ENCODE assay signal across 11 cellular contexts in the genomic region with DNA sequence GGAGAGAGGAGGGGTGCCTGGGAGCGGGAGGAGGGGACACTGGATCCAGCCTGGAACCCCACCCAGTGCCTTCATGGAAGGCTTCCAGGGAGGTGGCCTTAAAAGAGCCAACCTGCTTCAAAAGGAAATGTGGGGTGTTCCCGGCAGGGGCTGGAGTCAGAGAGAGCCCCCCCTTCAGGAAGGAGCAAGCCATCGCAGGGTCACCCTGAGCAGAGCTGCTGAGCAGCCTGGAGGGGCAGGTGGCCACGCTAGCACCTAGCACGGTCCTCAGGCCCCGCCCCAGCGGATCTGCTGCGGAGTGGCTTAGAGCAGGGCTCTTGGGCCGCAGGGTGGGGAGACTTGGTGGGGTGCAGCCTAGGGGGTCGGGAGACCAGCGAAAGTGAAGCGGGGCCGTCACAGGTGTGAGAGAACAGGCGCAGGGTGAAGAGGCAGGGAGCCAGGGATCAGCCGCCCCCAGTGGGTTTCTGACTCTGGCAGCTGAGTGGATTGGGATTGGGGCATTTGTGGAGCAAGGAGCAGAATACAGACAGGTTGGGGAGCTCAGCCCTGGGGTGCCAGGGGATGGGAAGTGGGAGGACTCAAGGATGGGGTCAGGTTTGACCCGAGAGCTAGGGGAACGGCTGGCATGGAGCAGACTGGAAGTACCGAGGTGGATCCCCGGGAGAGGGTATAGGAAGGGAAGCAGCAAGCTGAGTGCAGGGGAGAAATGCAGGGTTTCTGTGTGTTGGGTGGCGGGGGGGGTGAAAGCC. TPM values are rescaled to one million over a fixed set of nuclear protein-coding genes. Genes with fewer than 3 reads are reported as not detected.
DNase-seq lines count a peak whose midpoint lies in the region; ATAC-seq and TF ChIP-seq lines count a peak whose summit lies in the region.
"Had no signal": no experiment of that assay in that cellular context is flagged by ENCODE, and none has a peak within 500 bp of the region (broad histone marks: within the 10 kb centered on the region; RNA-seq: fewer than 3 reads in every experiment).

No MANE protein-coding gene starts in this region.

- no peaks in the 10 kb centered on the region for H3K4me1 Mint-ChIP-seq in activated naive CD8-positive, alpha-beta T cell treated with anti-CD3 and anti-CD28 coated beads for 36 hours

- H3K4me1 ChIP-seq in BE2C = no peaks in the 10 kb centered on the region

- no peaks in the 10 kb centered on the region for H3K9me3 Mint-ChIP-seq in activated naive CD8-positive, alpha-beta T cell treated with anti-CD3 and anti-CD28 coated beads for 36 hours

- DNase-seq in BE2C (no peak), H7 (peak; percentile 96), left colon (peak; percentile 49 to 75), COLO829 (ENCODE audit: low spot score) (no peak)
- peak; percentile 21 for DNase-seq in activated naive CD8-positive, alpha-beta T cell treated with anti-CD3 and anti-CD28 coated beads for 36 hours
- DNase-seq: body of pancreas had no signal

- H3K27me3 Mint-ChIP-seq in activated naive CD8-positive, alpha-beta T cell treated with anti-CD3 and anti-CD28 coated beads for 36 hours = no peaks in the 10 kb centered on the region

- H3K4me3 Mint-ChIP-seq in activated naive CD8-positive, alpha-beta T cell treated with anti-CD3 and anti-CD28 coated beads for 36 hours = no peak overlapping the region

- peak; percentile 35 for TF ChIP-seq CTCF in BE2C (IDR thresholded peaks at IDR 0.05; ENCODE audit: low read depth, low read length)

- no peak overlapping the region for H3K27ac Mint-ChIP-seq in activated naive CD8-positive, alpha-beta T cell treated with anti-CD3 and anti-CD28 coated beads for 36 hours

- H3K36me3 ChIP-seq in BE2C = no peaks in the 10 kb centered on the region
- no peaks in the 10 kb centered on the region for H3K36me3 ChIP-seq in H7 (replicated peaks; ENCODE audit: control insufficient read depth, insufficient read depth, low read length)

- H3K27me3 ChIP-seq in BE2C = no peaks in the 10 kb centered on the region
- H3K27me3 ChIP-seq in H7 (ENCODE audit: control insufficient read depth, insufficient read depth, low read length) = no peaks in the 10 kb centered on the region; the same call in 1 of the 2 replicates
- H3K27me3 ChIP-seq: body of pancreas had no signal

- no peaks in the 10 kb centered on the region for H3K9me3 ChIP-seq in BE2C
- H3K9me3 ChIP-seq: body of pancreas had no signal

- intact Hi-C loops in left colon (cut with DNase I, micrococcal nuclease) = no loop called here

- no peak overlapping the region for H3K4me3 ChIP-seq in BE2C (ENCODE audit: low read depth, low read length)
- H3K4me3 ChIP-seq in H7 (ENCODE audit: insufficient read depth, low read depth, low read length) = no peak overlapping the region
- H3K4me3 ChIP-seq: body of pancreas, SK-N-MC had no signal

- no peaks in the 10 kb centered on the region for H3K36me3 Mint-ChIP-seq in activated naive CD8-positive, alpha-beta T cell treated with anti-CD3 and anti-CD28 coated beads for 36 hours

- ATAC-seq in left colon = peak; percentile 24
- ATAC-seq in activated CD4-positive, CD25-positive, alpha-beta regulatory T cell treated with anti-CD3 and anti-CD28 coated beads, Interleukin-2, amount 50 U/mL, for 24 hours = no peak
- ATAC-seq in HG03139 (IDR thresholded peaks at IDR 0.05; ENCODE audit: unreplicated experiment) = no peak
- no peak for ATAC-seq in HG02763 (IDR thresholded peaks at IDR 0.05; ENCODE audit: unreplicated experiment)
- ATAC-seq: body of pancreas had no signal

RNA-seq across cellular contexts. Expression of a gene that starts 1.5 kb away (rescaled TPM):
- polyA plus RNA-seq in BE2C (2012; ENCODE audit: insufficient read depth, insufficient read length, low read depth) = not detected
- total RNA-seq in H7 (2014; rRNA removed; shearing (Covaris generic)) = 1.4 TPM in 1 of 2 replicates, not detected in the other
- total RNA-seq in activated naive CD8-positive, alpha-beta T cell treated with anti-CD3 and anti-CD28 coated beads for 36 hours = not detected
- total RNA-seq in left colon = 100 to 1,000 TPM in 1 of 2 donors, 10 to 100 TPM in 1; 12.3 to 358 TPM
- total RNA-seq: myocyte had no signal

RNA-seq across cellular contexts. Expression of a gene that starts 9.3 kb away (rescaled TPM):
- polyA plus RNA-seq in BE2C (2012; ENCODE audit: insufficient read depth, insufficient read length, low read depth) = 221 TPM
- 121 and 130 TPM in 2 replicates for total RNA-seq in H7 (2014; rRNA removed; shearing (Covaris generic))
- total RNA-seq in activated naive CD8-positive, alpha-beta T cell treated with anti-CD3 and anti-CD28 coated beads for 36 hours = 10 to 100 TPM; 74.1 to 77.3 TPM
- 10 to 100 TPM; 35.6 to 50.5 TPM for total RNA-seq in left colon

RNA-seq across cellular contexts. Expression of a gene that starts 23.2 kb away (rescaled TPM):
- 511 TPM for polyA plus RNA-seq in BE2C (2012; ENCODE audit: insufficient read depth, insufficient read length, low read depth)
- 143 and 197 TPM in 2 replicates for total RNA-seq in H7 (2014; rRNA removed; shearing (Covaris generic))
- 10 to 100 TPM; 63.3 to 66.1 TPM for total RNA-seq in activated naive CD8-positive, alpha-beta T cell treated with anti-CD3 and anti-CD28 coated beads for 36 hours
- 100 to 1,000 TPM in 1 of 2 donors, 10 to 100 TPM in 1; 84.2 to 113 TPM for total RNA-seq in left colon

RNA-seq across cellular contexts. Expression of a gene that starts 40.6 kb away (rescaled TPM):
- 260 TPM for polyA plus RNA-seq in BE2C (2012; ENCODE audit: insufficient read depth, insufficient read length, low read depth)
- 36.8 and 41.0 TPM in 2 replicates for total RNA-seq in H7 (2014; rRNA removed; shearing (Covaris generic))
- total RNA-seq in activated naive CD8-positive, alpha-beta T cell treated with anti-CD3 and anti-CD28 coated beads for 36 hours = 10 to 100 TPM; 86.8 to 91.3 TPM
- 100 to 1,000 TPM in 1 of 2 donors, 10 to 100 TPM in 1; 88.9 to 103 TPM for total RNA-seq in left colon

RNA-seq across cellular contexts. Expression of a gene that starts 52.4 kb away (rescaled TPM):
- polyA plus RNA-seq in BE2C (2012; ENCODE audit: insufficient read depth, insufficient read length, low read depth) = 83.3 TPM
- total RNA-seq in H7 (2014; rRNA removed; shearing (Covaris generic)) = 16.9 and 35.0 TPM in 2 replicates
- total RNA-seq in activated naive CD8-positive, alpha-beta T cell treated with anti-CD3 and anti-CD28 coated beads for 36 hours = under 1 TPM; 0.37 to 0.58 TPM
- 1 to 10 TPM; 3.8 to 7.8 TPM for total RNA-seq in left colon
- total RNA-seq: myocyte had no signal

Comparison
In these comparisons a context has a peak if more than half of its experiments do, and no peak if none do; other contexts are left out.
1. DNase-seq: peak in H7 (single experiment), activated naive CD8-positive, alpha-beta T cell treated with anti-CD3 and anti-CD28 coated beads for 36 hours (single experiment) and left colon (2 of 2); none in BE2C (single experiment) and COLO829 (single experiment).